8 cellular contexts compared by ENCODE assay signal in genomic region chr3:186930143-186930638, GRCh38. TPM values are rescaled to one million over a fixed set of nuclear protein-coding genes. Genes with fewer than 3 reads are reported as not detected.
DNase-seq lines count a peak whose midpoint lies in the region; ATAC-seq and TF ChIP-seq lines count a peak whose summit lies in the region.

ST6GAL1 (plus strand) TSS chr3:186930526; CDS start chr3:187042704, 112,178 bp downstream.

- ATAC-seq in right lobe of liver, result peak; percentile 60 to 69 (median 62)

- H3K4me3 ChIP-seq in GM12865 (ENCODE audit: low read depth, low read length), result peak within 1 kb of the TSS; percentile 68
- peak within 1 kb of the TSS; percentile 82 for H3K4me3 ChIP-seq in HFF-Myc (replicated peaks; ENCODE audit: low read depth, low read length)
- peak within 1 kb of the TSS; percentile 76 to 95 for H3K4me3 ChIP-seq in duodenal mucosa (ENCODE audit: low read depth in 1 of 2, low read length in 2 of 2)
- H3K4me3 ChIP-seq in right lobe of liver, result peak within 1 kb of the TSS; percentile 80 to 89 (median 81)

- 0% methylated on average over 22 of the region's 38 CpGs for WGBS in right lobe of liver (ENCODE audit: insufficient coverage, low coverage, low lambda C conversion rate, missing lambda C conversion rate)

- no peaks in the 10 kb centered on the region for H3K9me3 ChIP-seq in duodenal mucosa (ENCODE audit: control insufficient read depth in 1 of 2, low read length in 2 of 2)
- H3K9me3 ChIP-seq in right lobe of liver, result no peaks in the 10 kb centered on the region

- H3K27ac ChIP-seq in duodenal mucosa (ENCODE audit: low read depth, low read length) (peak within 1 kb of the TSS; percentile 63), right lobe of liver (peak within 1 kb of the TSS; percentile 65 to 87 (median 67))

- H3K4me1 ChIP-seq in duodenal mucosa (ENCODE audit: control insufficient read depth in 1 of 2, insufficient read depth in 2 of 2, low read length in 2 of 2) (peaks cover 6 to 20% of the 10 kb centered on the region in 2 donors), right lobe of liver (no peaks in the 10 kb centered on the region)

- H3K9ac ChIP-seq in duodenal mucosa (ENCODE audit: low read depth in 1 of 2, low read length in 2 of 2), result peak within 1 kb of the TSS; percentile 58 to 61

- intact Hi-C loops in right lobe of liver (cut with DNase I), result no loop called here

- peak; percentile 42 for TF ChIP-seq CTCF in GM12865 (IDR thresholded peaks at IDR 0.05; ENCODE audit: insufficient read depth, low read depth, low read length, missing control alignments)
- peak; percentile 63 for TF ChIP-seq CTCF in HFF-Myc (IDR thresholded peaks at IDR 0.05; ENCODE audit: low read depth, low read length, missing control alignments)
- peak in 3 of 4 donors; percentile 19 to 27 (median 20) for TF ChIP-seq CTCF in right lobe of liver (IDR thresholded peaks at IDR 0.05)

- H3K36me3 ChIP-seq in duodenal mucosa (ENCODE audit: control insufficient read depth in 1 of 2, insufficient read depth in 2 of 2, low read length in 2 of 2), result no peaks in the 10 kb centered on the region
- H3K36me3 ChIP-seq in right lobe of liver, result no peaks in the 10 kb centered on the region

- no peaks in the 10 kb centered on the region for H3K27me3 ChIP-seq in duodenal mucosa (ENCODE audit: control insufficient read depth in 1 of 2, insufficient read depth in 2 of 2, low read length in 2 of 2)
- H3K27me3 ChIP-seq in right lobe of liver, result no peaks in the 10 kb centered on the region

- DNase-seq in GM12865 (ENCODE audit: low read depth), result peak; percentile 87
- peak; percentile 58 for DNase-seq in HFF-Myc (ENCODE audit: extremely low read depth, low read depth)
- peak; percentile 39 for DNase-seq in NCI-H2171 (lab: John Stamatoyannopoulos, UW)
- DNase-seq in activated CD4-positive, alpha-beta T cell treated with anti-CD3 and anti-CD28 coated beads, Interleukin-2, amount 50 U/mL, for 4 hours, result peak; percentile 60 to 64
- DNase-seq in right lobe of liver, result peak; percentile 76 to 86 (median 85)
- peak in 2 of 3 donors; percentile 39 to 47 for DNase-seq in stimulated activated CD4-positive, alpha-beta T cell treated with anti-CD3 and anti-CD28 coated beads, TNF-alpha, amount 100 ng/mL, for 1 hour (ENCODE audit: low read depth in 3 of 3, low spot score in 1 of 3)
- no peak for DNase-seq in NCI-H146 treated with DMSO at 0.1 percent for 48 hours (lab: John Stamatoyannopoulos, UW; ENCODE audit: unreplicated experiment)

- TF ChIP-seq POLR2A in right lobe of liver (IDR thresholded peaks at IDR 0.05), result no peak

RNA-seq across cellular contexts. Expression of gene ST6GAL1, which starts in this region (rescaled TPM):
- 100 to 1,000 TPM; 389 to 574 (median 483) TPM for total RNA-seq in right lobe of liver
